Comparison of ENCODE assay signal across 9 cellular contexts in genomic region chr12:87667378-87667777, GRCh38.
DNase-seq lines count a peak whose midpoint lies in the region; ATAC-seq and TF ChIP-seq lines count a peak whose summit lies in the region.
"Had no signal": no experiment of that assay in that cellular context is flagged by ENCODE, and none has a peak within 500 bp of the region (broad histone marks: within the 10 kb centered on the region; RNA-seq: fewer than 3 reads in every experiment).

No MANE protein-coding gene starts in this region.

- H3K27ac Mint-ChIP-seq in stimulated activated memory B cell treated with anti-CD40 and anti-IgM and Interleukin-4, amounts not matched to agents 10 μg/mL and 1 μg/mL and 100 μg/mL, for 72 hours, result no peak overlapping the region
- no peak overlapping the region for H3K27ac Mint-ChIP-seq in endodermal cell
- no peak overlapping the region for H3K27ac Mint-ChIP-seq in activated CD4-positive, alpha-beta T cell treated with anti-CD3 and anti-CD28 coated beads, Interleukin-2, amount 10 ng/mL, durations not matched to agents 24 days and 14 days

- H3K9ac ChIP-seq in fibroblast of lung (ENCODE audit: insufficient read depth, low read length), result no peak overlapping the region
- H3K9ac ChIP-seq in endodermal cell (ENCODE audit: extremely low read depth, low read length, poor library complexity, severe bottlenecking), result no peak overlapping the region
- H3K9ac ChIP-seq: BLaER1 had no signal

- POLR2A ChIA-PET in Panc1 (lab: Charles Lee), result no interaction called here

- H3K9me3 ChIP-seq in Panc1 (ENCODE audit: control insufficient read depth, insufficient read depth, low read depth, low read length) (no peaks in the 10 kb centered on the region), fibroblast of lung (ENCODE audit: control insufficient read depth, insufficient read depth, low read depth, low read length) (no peaks in the 10 kb centered on the region), endodermal cell (ENCODE audit: control insufficient read depth, low read length) (peaks cover 7% of the 10 kb centered on the region)
- H3K9me3 ChIP-seq: BLaER1 had no signal

- intact Hi-C loops in Panc1 (cut with micrococcal nuclease; ENCODE audit: unreplicated experiment), result no loop called here
- intact Hi-C loops in activated CD4-positive, alpha-beta T cell treated with anti-CD3 and anti-CD28 coated beads, Interleukin-2, amount 10 ng/mL, durations not matched to agents 24 days and 14 days (cut with micrococcal nuclease), result no loop called here

- WGBS in endodermal cell (ENCODE audit: insufficient coverage in 1 of 2, insufficient read length in 1 of 2), 2 experiments, result 80 to 87% methylated on average over 1 to 2 of the region's 2 CpGs

- no peaks in the 10 kb centered on the region for H4K20me1 ChIP-seq in fibroblast of lung (ENCODE audit: control insufficient read depth, extremely low read depth, insufficient read depth, low read length)
- H4K20me1 ChIP-seq: BLaER1 had no signal

- CTCF ChIA-PET in Panc1 (lab: Charles Lee), result no interaction called here

- no peaks in the 10 kb centered on the region for H3K9me3 Mint-ChIP-seq in stimulated activated memory B cell treated with anti-CD40 and anti-IgM and Interleukin-4, amounts not matched to agents 10 μg/mL and 1 μg/mL and 100 μg/mL, for 72 hours
- H3K9me3 Mint-ChIP-seq in endodermal cell, result peaks cover 4% of the 10 kb centered on the region
- H3K9me3 Mint-ChIP-seq in activated CD4-positive, alpha-beta T cell treated with anti-CD3 and anti-CD28 coated beads, Interleukin-2, amount 10 ng/mL, durations not matched to agents 24 days and 14 days, result no peaks in the 10 kb centered on the region

- H2AFZ ChIP-seq in fibroblast of lung (ENCODE audit: low read length), result no peak overlapping the region

- BruUV-seq in Panc1 (replicated peaks; lab: Mats Ljungman, UMichigan), result no TSS peak

- H3K27ac ChIP-seq in Panc1 (ENCODE audit: low read length) (no peak overlapping the region), fibroblast of lung (ENCODE audit: insufficient read depth, low read length) (no peak overlapping the region), endodermal cell (ENCODE audit: low read depth, low read length) (no peak overlapping the region)
- H3K27ac ChIP-seq: BLaER1 had no signal

- ATAC-seq in Panc1, result no peak
- ATAC-seq in stimulated activated memory B cell treated with anti-CD40 and anti-IgM and Interleukin-4, amounts not matched to agents 10 μg/mL and 1 μg/mL and 100 μg/mL, for 72 hours, result peak; percentile 48

- H3K36me3 ChIP-seq in Panc1 (ENCODE audit: control insufficient read depth, insufficient read depth, low read length), result no peaks in the 10 kb centered on the region
- H3K36me3 ChIP-seq in fibroblast of lung (ENCODE audit: control insufficient read depth, insufficient read depth, low read length), result no peaks in the 10 kb centered on the region
- no peaks in the 10 kb centered on the region for H3K36me3 ChIP-seq in endodermal cell (ENCODE audit: control insufficient read depth, insufficient read depth, low read length)
- H3K36me3 ChIP-seq: BLaER1 had no signal

- no peak overlapping the region for H3K4me3 Mint-ChIP-seq in stimulated activated memory B cell treated with anti-CD40 and anti-IgM and Interleukin-4, amounts not matched to agents 10 μg/mL and 1 μg/mL and 100 μg/mL, for 72 hours
- H3K4me3 Mint-ChIP-seq in endodermal cell, result no peak overlapping the region
- no peak overlapping the region for H3K4me3 Mint-ChIP-seq in activated CD4-positive, alpha-beta T cell treated with anti-CD3 and anti-CD28 coated beads, Interleukin-2, amount 10 ng/mL, durations not matched to agents 24 days and 14 days

- H3K4me1 ChIP-seq in Panc1 (ENCODE audit: control insufficient read depth, insufficient read depth, low read length) (no peaks in the 10 kb centered on the region), fibroblast of lung (ENCODE audit: control insufficient read depth, extremely low read depth, insufficient read depth, low read length) (no peaks in the 10 kb centered on the region), endodermal cell (ENCODE audit: control insufficient read depth, insufficient read depth, low read length) (peaks cover 2% of the 10 kb centered on the region)
- H3K4me1 ChIP-seq: BLaER1 had no signal

- no peak overlapping the region for H3K4me2 ChIP-seq in fibroblast of lung (ENCODE audit: extremely low read depth, insufficient read depth, low read length)
- H3K4me2 ChIP-seq: BLaER1 had no signal

- no peaks in the 10 kb centered on the region for H3K79me2 ChIP-seq in fibroblast of lung (ENCODE audit: control insufficient read depth, insufficient read depth, low read length)

- H3K4me3 ChIP-seq in Panc1 (ENCODE audit: low read depth in 2 of 2, low read length in 2 of 2), result no peak overlapping the region
- no peak overlapping the region for H3K4me3 ChIP-seq in fibroblast of lung (replicated peaks in 1 of 4; ENCODE audit: control extremely low read depth in 1 of 4, insufficient read depth in 1 of 4, low read depth in 3 of 4, low read length in 4 of 4)
- H3K4me3 ChIP-seq in endodermal cell (ENCODE audit: low read length), result no peak overlapping the region
- H3K4me3 ChIP-seq: BLaER1 had no signal

- no peaks in the 10 kb centered on the region for H3K36me3 Mint-ChIP-seq in stimulated activated memory B cell treated with anti-CD40 and anti-IgM and Interleukin-4, amounts not matched to agents 10 μg/mL and 1 μg/mL and 100 μg/mL, for 72 hours
- H3K36me3 Mint-ChIP-seq in endodermal cell (ENCODE audit: low read depth), result no peaks in the 10 kb centered on the region
- H3K36me3 Mint-ChIP-seq in activated CD4-positive, alpha-beta T cell treated with anti-CD3 and anti-CD28 coated beads, Interleukin-2, amount 10 ng/mL, durations not matched to agents 24 days and 14 days (ENCODE audit: low read depth), result no peaks in the 10 kb centered on the region

- TF ChIP-seq CTCF in Panc1 (IDR thresholded peaks at IDR 0.05) (peak; percentile 26; the same call in 1 of the 2 replicates), fibroblast of lung (conservative IDR thresholded peaks at IDR 0.05 in 1 of 2, IDR thresholded peaks at IDR 0.05 in 1 of 2; ENCODE audit: low read depth in 1 of 2, low read length in 2 of 2) (peak in 1 of 2 donors; percentile 35), endodermal cell (conservative IDR thresholded peaks at IDR 0.05) (no peak)

- H3K27me3 ChIP-seq in Panc1 (ENCODE audit: control insufficient read depth, insufficient read depth, low read length) (no peaks in the 10 kb centered on the region), fibroblast of lung (ENCODE audit: control insufficient read depth, insufficient read depth, low read length) (no peaks in the 10 kb centered on the region), endodermal cell (ENCODE audit: control insufficient read depth, insufficient read depth, low read length, poor library complexity, severe bottlenecking) (no peaks in the 10 kb centered on the region)
- H3K27me3 ChIP-seq: BLaER1 had no signal

- in situ Hi-C loops in Panc1 (cut with HindIII; ENCODE audit: low pct_unique_long_range_greater_than_20kb, low sequenced_read_pairs), result no loop called here

- no peaks in the 10 kb centered on the region for H3K27me3 Mint-ChIP-seq in stimulated activated memory B cell treated with anti-CD40 and anti-IgM and Interleukin-4, amounts not matched to agents 10 μg/mL and 1 μg/mL and 100 μg/mL, for 72 hours
- peaks cover 3% of the 10 kb centered on the region for H3K27me3 Mint-ChIP-seq in endodermal cell (ENCODE audit: insufficient read depth)
- no peaks in the 10 kb centered on the region for H3K27me3 Mint-ChIP-seq in activated CD4-positive, alpha-beta T cell treated with anti-CD3 and anti-CD28 coated beads, Interleukin-2, amount 10 ng/mL, durations not matched to agents 24 days and 14 days

- H3K4me1 Mint-ChIP-seq in stimulated activated memory B cell treated with anti-CD40 and anti-IgM and Interleukin-4, amounts not matched to agents 10 μg/mL and 1 μg/mL and 100 μg/mL, for 72 hours, result peaks cover 4% of the 10 kb centered on the region
- peaks cover 4% of the 10 kb centered on the region for H3K4me1 Mint-ChIP-seq in endodermal cell
- no peaks in the 10 kb centered on the region for H3K4me1 Mint-ChIP-seq in activated CD4-positive, alpha-beta T cell treated with anti-CD3 and anti-CD28 coated beads, Interleukin-2, amount 10 ng/mL, durations not matched to agents 24 days and 14 days

- DNase-seq in NCI-H82 (lab: John Stamatoyannopoulos, UW), result peak; percentile 15
- DNase-seq in NCI-H82 treated with DMSO at 0.1 percent for 48 hours (lab: John Stamatoyannopoulos, UW; ENCODE audit: unreplicated experiment), result no peak
- DNase-seq in Panc1 (ENCODE audit: low read depth, low spot score), result no peak
- peak; percentile 47 to 70 for DNase-seq in fibroblast of lung (ENCODE audit: low read depth in 2 of 2)
- no peak for DNase-seq in activated CD4-positive, CD25-positive, alpha-beta regulatory T cell (lab: John Stamatoyannopoulos, UW)
- DNase-seq in endodermal cell, result no peak
- DNase-seq in activated CD4-positive, alpha-beta T cell treated with anti-CD3 and anti-CD28 coated beads, Interleukin-2, amount 10 ng/mL, durations not matched to agents 24 days and 14 days, result no peak

Comparison
In these comparisons a context has a peak if more than half of its experiments do, and no peak if none do; other contexts are left out.
1. DNase-seq: peak in NCI-H82 (single experiment) and fibroblast of lung (2 of 2); none in NCI-H82 treated with DMSO at 0.1 percent for 48 hours (single experiment), Panc1 (single experiment), activated CD4-positive, CD25-positive, alpha-beta regulatory T cell (0 of 4), endodermal cell (single experiment) and activated CD4-positive, alpha-beta T cell treated with anti-CD3 and anti-CD28 coated beads, Interleukin-2, amount 10 ng/mL, durations not matched to agents 24 days and 14 days (single experiment).